ENCODE assay signal across 8 cellular contexts in the genomic region with DNA sequence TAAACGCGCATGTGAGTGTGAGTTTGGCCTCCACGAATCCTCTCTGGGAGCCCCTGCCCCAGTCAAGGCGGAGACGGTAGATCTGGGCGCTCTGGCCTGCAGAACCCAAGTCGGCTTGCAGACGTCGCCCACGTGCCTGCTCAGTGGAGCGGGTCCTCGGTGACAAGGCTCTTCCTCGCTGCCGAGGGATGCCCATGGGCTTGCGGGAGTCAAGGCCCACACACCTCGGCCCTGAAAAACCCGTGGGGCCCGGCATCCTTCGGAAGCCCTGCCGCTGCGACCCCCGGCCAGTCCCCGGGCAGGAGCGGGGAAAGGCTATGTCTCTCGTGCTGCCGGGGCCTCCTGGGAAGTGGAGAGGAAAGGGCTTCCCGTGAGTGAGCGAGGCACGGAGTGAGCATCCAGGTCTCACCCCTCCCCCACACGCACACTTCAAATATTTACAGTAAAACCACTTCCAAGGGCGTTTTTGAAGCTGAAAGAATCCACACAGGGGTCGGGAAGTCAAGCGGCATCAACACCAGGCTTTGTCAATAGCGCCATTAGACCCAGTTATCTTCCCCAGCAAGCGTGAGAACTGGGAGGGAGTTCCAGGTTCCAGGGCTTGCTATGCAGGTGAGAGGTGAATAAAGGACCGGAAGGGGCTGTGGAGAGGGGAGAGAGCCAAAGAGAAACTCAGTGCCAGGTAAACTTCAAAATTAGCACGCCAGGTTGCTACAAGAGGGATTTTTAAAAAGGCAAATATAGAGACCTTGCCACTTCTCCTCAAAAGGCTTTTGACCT. TPM values are rescaled to one million over a fixed set of nuclear protein-coding genes. Genes with fewer than 3 reads are reported as not detected.
DNase-seq lines count a peak whose midpoint lies in the region; ATAC-seq, FAIRE-seq and TF ChIP-seq lines count a peak whose summit lies in the region.

No MANE protein-coding gene starts in this region.

- FAIRE-seq in bronchial epithelial cell (lab: Jason Lieb, UNC), result no peak

- TF ChIP-seq CTCF in bronchial epithelial cell (IDR thresholded peaks at IDR 0.05; ENCODE audit: insufficient read depth, low read length, severe bottlenecking) (no peak), smooth muscle cell (IDR thresholded peaks at IDR 0.05; ENCODE audit: borderline replicate concordance, insufficient read depth, poor library complexity, severe bottlenecking) (no peak)

- H3K27ac ChIP-seq in smooth muscle cell (ENCODE audit: low read depth), result no peak overlapping the region

- no peaks in the 10 kb centered on the region for H4K20me1 ChIP-seq in smooth muscle cell (ENCODE audit: low read depth)

- H3K36me3 ChIP-seq in bronchial epithelial cell (ENCODE audit: control insufficient read depth, insufficient read depth, low read length) (no peaks in the 10 kb centered on the region), smooth muscle cell (ENCODE audit: low read depth) (no peaks in the 10 kb centered on the region)

- H3K9ac ChIP-seq in smooth muscle cell (ENCODE audit: low read depth), result no peak overlapping the region

- no peaks in the 10 kb centered on the region for H3K79me2 ChIP-seq in smooth muscle cell (ENCODE audit: low read depth)

- WGBS in smooth muscle cell (ENCODE audit: low lambda C conversion rate), result 4% methylated on average over 37 of the region's 37 CpGs

- ATAC-seq in HG02588 (IDR thresholded peaks at IDR 0.05; ENCODE audit: unreplicated experiment), result no peak
- no peak for ATAC-seq in GM21529 (IDR thresholded peaks at IDR 0.05; ENCODE audit: unreplicated experiment)

- H3K4me1 ChIP-seq in smooth muscle cell (ENCODE audit: low read depth), result no peaks in the 10 kb centered on the region

- DNase-seq in NCI-H345 (lab: John Stamatoyannopoulos, UW), result peak; percentile 39
- no peak for DNase-seq in NCI-H345 treated with DMSO at 0.1 percent for 48 hours (lab: John Stamatoyannopoulos, UW; ENCODE audit: unreplicated experiment)
- DNase-seq in NCI-H1417 (lab: John Stamatoyannopoulos, UW), result peak; percentile 47 to 87 (median 86)
- no peak for DNase-seq in bronchial epithelial cell (ENCODE audit: low read depth)
- DNase-seq in smooth muscle cell (lab: John Stamatoyannopoulos, UW; ENCODE audit: unreplicated experiment), result no peak
- DNase-seq in SKM-1 (lab: John Stamatoyannopoulos, UW; ENCODE audit: unreplicated experiment), result no peak

- no peaks in the 10 kb centered on the region for H3K9me3 ChIP-seq in smooth muscle cell (replicated peaks; ENCODE audit: low read depth)

- peak overlapping the region; percentile 81 for H3K4me2 ChIP-seq in smooth muscle cell

- H3K4me3 ChIP-seq in bronchial epithelial cell (ENCODE audit: low read depth, low read length) (peak overlapping the region; percentile 49), smooth muscle cell (peak overlapping the region; percentile 50)

- no peaks in the 10 kb centered on the region for H3F3A ChIP-seq in smooth muscle cell (ENCODE audit: low read depth)

- H2AFZ ChIP-seq in smooth muscle cell (ENCODE audit: low read depth), result no peak overlapping the region

- peaks cover 56% of the 10 kb centered on the region for H3K27me3 ChIP-seq in bronchial epithelial cell (ENCODE audit: control insufficient read depth, insufficient read depth, low read length)
- peaks cover 97% of the 10 kb centered on the region for H3K27me3 ChIP-seq in smooth muscle cell (ENCODE audit: low read depth)

RNA-seq across cellular contexts. Expression of gene MNX1, which starts 1.1 kb away (rescaled TPM):
- 0.13 TPM in 1 of 2 replicates, not detected in the other for total RNA-seq in bronchial epithelial cell
- not detected in 2 replicates for total RNA-seq in smooth muscle cell
- polyA plus RNA-seq in smooth muscle cell, result not detected in 2 replicates

Comparison
In these comparisons a context has a peak if more than half of its experiments do, and no peak if none do; other contexts are left out.
1. DNase-seq: peak in NCI-H345 (single experiment) and NCI-H1417 (3 of 3); none in NCI-H345 treated with DMSO at 0.1 percent for 48 hours (single experiment), bronchial epithelial cell (single experiment), smooth muscle cell (single experiment) and SKM-1 (single experiment).